Comparison of ENCODE assay signal across 25 cellular contexts in the genomic region with DNA sequence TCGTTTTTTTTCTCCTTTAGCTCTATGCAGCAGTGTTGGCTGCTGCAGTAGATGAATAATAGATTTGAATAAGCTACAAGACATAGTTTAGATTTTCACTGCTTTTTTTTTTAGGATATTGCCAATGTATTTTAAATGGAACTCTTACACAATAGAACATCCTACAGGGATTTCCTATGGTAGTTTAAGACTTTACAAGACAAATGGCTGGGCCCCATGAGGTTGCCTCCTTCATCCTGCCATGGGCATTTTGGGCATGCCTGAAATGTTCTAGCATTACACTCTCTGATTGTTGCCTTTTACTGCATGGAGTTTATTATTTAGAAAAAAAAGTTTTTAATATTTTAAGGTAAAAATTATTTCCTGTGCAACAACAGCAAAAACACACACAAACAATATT.
"Had no signal": no experiment of that assay in that cellular context is flagged by ENCODE, and none has a peak within 500 bp of the region (broad histone marks: within the 10 kb centered on the region; RNA-seq: fewer than 3 reads in every experiment).

No MANE protein-coding gene starts in this region.

- H3K79me2 ChIP-seq: hepatocyte had no signal

- H3K4me1 ChIP-seq: gastroesophageal sphincter, lower lobe of right lung, psoas muscle, suprapubic skin, upper lobe of right lung, uterus had no signal

- H3K27me3 Mint-ChIP-seq: stimulated activated naive CD8-positive, alpha-beta T cell treated with anti-CD3 and anti-CD28 coated beads, Interleukin-15, amount 100 ng/mL, for 72 hours had no signal

- H2AFZ ChIP-seq: hepatocyte had no signal

- H3K27me3 ChIP-seq: foreskin keratinocyte, gastroesophageal sphincter, hepatocyte, ovary, suprapubic skin, transverse colon, upper lobe of right lung, uterus had no signal

- FAIRE-seq: colon, keratinocyte, small intestine had no signal

- H3K9me3 Mint-ChIP-seq: natural killer cell; stimulated activated naive B cell treated with anti-CD40 and anti-IgM and Interleukin-4, amounts not matched to agents 10 μg/mL and 1 μg/mL and 100 μg/mL, for 72 hours; stimulated activated naive CD8-positive, alpha-beta T cell treated with anti-CD3 and anti-CD28 coated beads, Interleukin-15, amount 100 ng/mL, for 72 hours had no signal

- H3K36me3 ChIP-seq: gastroesophageal sphincter, heart left ventricle, lower lobe of right lung, ovary, suprapubic skin, transverse colon, upper lobe of right lung, uterus had no signal

- H3K4me3 ChIP-seq: dorsolateral prefrontal cortex, gastroesophageal sphincter, heart left ventricle, hepatocyte, lower lobe of right lung, ovary, psoas muscle, suprapubic skin, transverse colon, upper lobe of right lung, uterus had no signal

- H3K4me3 Mint-ChIP-seq: natural killer cell; stimulated activated naive B cell treated with anti-CD40 and anti-IgM and Interleukin-4, amounts not matched to agents 10 μg/mL and 1 μg/mL and 100 μg/mL, for 72 hours; stimulated activated naive CD8-positive, alpha-beta T cell treated with anti-CD3 and anti-CD28 coated beads, Interleukin-15, amount 100 ng/mL, for 72 hours had no signal

- H3K4me2 ChIP-seq: hepatocyte had no signal

- H3K9me3 ChIP-seq: gastroesophageal sphincter, heart left ventricle, lower lobe of right lung, ovary, psoas muscle, suprapubic skin, transverse colon, upper lobe of right lung, uterus had no signal

- DNase-seq: dorsolateral prefrontal cortex; effector CD4-positive, alpha-beta T cell; foreskin keratinocyte; heart left ventricle; left ventricle myocardium superior; lower lobe of right lung; natural killer cell; occipital lobe; ovary; posterior cingulate gyrus; psoas muscle; right cardiac atrium; small intestine; stimulated activated CD4-positive, alpha-beta T cell treated with anti-CD3 and anti-CD28 coated beads, Interleukin-15, amount 100 ng/mL, for 24 hours; stimulated activated CD4-positive, alpha-beta T cell treated with anti-CD3 and anti-CD28 coated beads, Interleukin-2, amount 100 ng/mL, for 48 hours; stimulated activated naive B cell treated with anti-CD40 and anti-IgM and Interleukin-4, amounts not matched to agents 10 μg/mL and 1 μg/mL and 100 μg/mL, for 72 hours; stimulated activated naive CD8-positive, alpha-beta T cell treated with anti-CD3 and anti-CD28 coated beads, Interleukin-15, amount 100 ng/mL, for 72 hours; transverse colon; upper lobe of right lung; uterus had no signal

- ATAC-seq: foreskin keratinocyte; gastroesophageal sphincter; heart left ventricle; left ventricle myocardium superior; natural killer cell; psoas muscle; right cardiac atrium; stimulated activated naive B cell treated with anti-CD40 and anti-IgM and Interleukin-4, amounts not matched to agents 10 μg/mL and 1 μg/mL and 100 μg/mL, for 72 hours; stimulated activated naive CD8-positive, alpha-beta T cell treated with anti-CD3 and anti-CD28 coated beads, Interleukin-15, amount 100 ng/mL, for 72 hours; upper lobe of right lung had no signal

- H3K4me1 Mint-ChIP-seq: natural killer cell; stimulated activated naive B cell treated with anti-CD40 and anti-IgM and Interleukin-4, amounts not matched to agents 10 μg/mL and 1 μg/mL and 100 μg/mL, for 72 hours; stimulated activated naive CD8-positive, alpha-beta T cell treated with anti-CD3 and anti-CD28 coated beads, Interleukin-15, amount 100 ng/mL, for 72 hours had no signal

- H3K27ac ChIP-seq: dorsolateral prefrontal cortex, foreskin keratinocyte, gastroesophageal sphincter, heart left ventricle, hepatocyte, lower lobe of right lung, ovary, psoas muscle, suprapubic skin, transverse colon, upper lobe of right lung, uterus had no signal

- H3K36me3 Mint-ChIP-seq: natural killer cell; stimulated activated naive B cell treated with anti-CD40 and anti-IgM and Interleukin-4, amounts not matched to agents 10 μg/mL and 1 μg/mL and 100 μg/mL, for 72 hours had no signal

- H3K27ac Mint-ChIP-seq: natural killer cell; stimulated activated naive B cell treated with anti-CD40 and anti-IgM and Interleukin-4, amounts not matched to agents 10 μg/mL and 1 μg/mL and 100 μg/mL, for 72 hours; stimulated activated naive CD8-positive, alpha-beta T cell treated with anti-CD3 and anti-CD28 coated beads, Interleukin-15, amount 100 ng/mL, for 72 hours had no signal
